ENCODE assay signal across 8 cellular contexts in the genomic region with DNA sequence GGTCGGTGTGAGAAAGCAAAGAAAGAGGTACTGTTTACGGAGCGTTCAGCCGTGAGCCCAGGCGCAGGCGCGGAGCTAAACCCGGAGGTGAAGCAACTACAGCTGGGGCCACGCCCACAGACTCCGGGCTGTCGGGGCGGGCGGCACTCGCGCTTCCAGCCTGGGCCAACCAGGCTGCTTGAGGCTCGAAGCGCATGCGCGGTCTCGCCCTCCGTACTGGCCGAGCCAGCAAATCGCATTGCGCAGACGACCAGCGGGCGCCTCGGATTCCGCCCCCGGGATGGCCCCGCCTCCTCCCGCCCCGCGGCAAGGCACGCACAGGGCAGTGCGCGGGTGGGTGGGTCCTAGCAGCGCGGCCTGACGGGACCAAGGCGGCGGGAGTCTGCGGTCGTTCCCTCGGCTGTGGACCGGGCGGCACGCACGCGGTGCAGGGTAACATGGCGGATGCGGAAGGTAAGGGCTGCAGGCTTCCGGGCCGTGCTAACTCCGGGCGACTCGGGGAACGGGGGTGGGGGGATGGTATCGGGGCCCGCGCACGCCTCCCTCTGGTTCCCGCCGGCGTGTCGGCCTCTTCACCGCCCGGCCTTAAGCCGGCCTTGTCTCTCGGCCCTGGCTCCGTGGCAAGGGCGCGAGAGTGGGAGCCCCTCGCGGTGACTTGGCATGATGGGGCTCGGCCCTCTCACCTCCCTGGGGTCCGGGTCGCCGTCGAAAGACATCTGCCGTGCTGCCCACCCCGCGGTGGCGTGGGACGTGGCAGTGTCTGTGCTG. TPM values are rescaled to one million over a fixed set of nuclear protein-coding genes. Genes with fewer than 3 reads are reported as not detected.
A peak's percentile ranks its signal among the peaks of the same experiment; 100 is the strongest.
DNase-seq lines count a peak whose midpoint lies in the region; ATAC-seq and TF ChIP-seq lines count a peak whose summit lies in the region.

DKC1 (plus strand) TSS at position 336 of the 768 bp plus-strand sequence; CDS start at position 438, 102 bp downstream.

- peak within 1 kb of the TSS; percentile 59 to 81 (median 74) for H3K4me3 ChIP-seq in BLaER1 treated with 17β-estradiol and CSF1 and Interleukin-3, amounts not matched to agents 10 nM and 100 nM
- peak within 1 kb of the TSS; percentile 65 to 73 for H3K4me3 ChIP-seq in left lung

- peak within 1 kb of the TSS; percentile 97 for H3K27ac Mint-ChIP-seq in activated CD4-positive, alpha-beta T cell treated with anti-CD3 and anti-CD28 coated beads, Interleukin-2, amount 10 ng/mL, durations not matched to agents 7 days and 5 days

- H3K4me1 ChIP-seq in BLaER1 treated with 17β-estradiol and CSF1 and Interleukin-3, amounts not matched to agents 10 nM and 100 nM: peaks cover 8 to 22% (median 18%) of the 10 kb centered on the region in 10 experiments
- no peaks in the 10 kb centered on the region for H3K4me1 ChIP-seq in left lung

- peaks cover 0 to 33% (median 25%) of the 10 kb centered on the region in 11 experiments; a peak in 14 of 22 replicates for H4K20me1 ChIP-seq in BLaER1 treated with 17β-estradiol and CSF1 and Interleukin-3, amounts not matched to agents 10 nM and 100 nM

- peaks cover 22 to 33% (median 32%) of the 10 kb centered on the region in 11 experiments for H3K36me3 ChIP-seq in BLaER1 treated with 17β-estradiol and CSF1 and Interleukin-3, amounts not matched to agents 10 nM and 100 nM
- peaks cover 0 to 24% of the 10 kb centered on the region in 2 donors for H3K36me3 ChIP-seq in left lung

- no peaks in the 10 kb centered on the region for H3K9me3 Mint-ChIP-seq in activated CD4-positive, alpha-beta T cell treated with anti-CD3 and anti-CD28 coated beads, Interleukin-2, amount 10 ng/mL, durations not matched to agents 7 days and 5 days

- peak within 1 kb of the TSS; percentile 78 to 97 (median 90) for H3K9ac ChIP-seq in BLaER1 treated with 17β-estradiol and CSF1 and Interleukin-3, amounts not matched to agents 10 nM and 100 nM

- no peaks in the 10 kb centered on the region for H3K27me3 Mint-ChIP-seq in activated CD4-positive, alpha-beta T cell treated with anti-CD3 and anti-CD28 coated beads, Interleukin-2, amount 10 ng/mL, durations not matched to agents 7 days and 5 days

- H3K4me3 Mint-ChIP-seq in activated CD4-positive, alpha-beta T cell treated with anti-CD3 and anti-CD28 coated beads, Interleukin-2, amount 10 ng/mL, durations not matched to agents 7 days and 5 days: peak within 1 kb of the TSS; percentile 85

- H3K4me1 Mint-ChIP-seq in activated CD4-positive, alpha-beta T cell treated with anti-CD3 and anti-CD28 coated beads, Interleukin-2, amount 10 ng/mL, durations not matched to agents 7 days and 5 days: peaks cover 28% of the 10 kb centered on the region

- intact Hi-C loops in left lung (cut with DNase I): no loop called here

- H3K9me3 ChIP-seq in BLaER1 treated with 17β-estradiol and CSF1 and Interleukin-3, amounts not matched to agents 10 nM and 100 nM (replicated peaks in 1 of 11): peaks cover 0 to 14% (median 0%) of the 10 kb centered on the region in 11 experiments; a peak in 1 of 22 replicates
- H3K9me3 ChIP-seq in left lung: no peaks in the 10 kb centered on the region

- no peak for TF ChIP-seq CTCF in left lung (IDR thresholded peaks at IDR 0.05)

- CTCF ChIA-PET in activated CD4-positive, alpha-beta T cell treated with anti-CD3 and anti-CD28 coated beads, Interleukin-2, amount 10 ng/mL, durations not matched to agents 7 days and 5 days (lab: Charles Lee): interaction anchor here (0.6 to 1.5 kb wide), 6 partner anchors 11 to 71 kb away, joined by 3 to 5 read pairs (median 3); no protein-coding TSS in a partner anchor

- peaks cover 22% of the 10 kb centered on the region for H3K36me3 Mint-ChIP-seq in activated CD4-positive, alpha-beta T cell treated with anti-CD3 and anti-CD28 coated beads, Interleukin-2, amount 10 ng/mL, durations not matched to agents 7 days and 5 days (ENCODE audit: low read depth)

- H3K27me3 ChIP-seq in BLaER1 treated with 17β-estradiol and CSF1 and Interleukin-3, amounts not matched to agents 10 nM and 100 nM: peaks cover 44 to 74% (median 68%) of the 10 kb centered on the region in 11 experiments
- no peaks in the 10 kb centered on the region for H3K27me3 ChIP-seq in left lung

- peak within 1 kb of the TSS; percentile 43 to 97 (median 94) for H3K27ac ChIP-seq in BLaER1 treated with 17β-estradiol and CSF1 and Interleukin-3, amounts not matched to agents 10 nM and 100 nM
- peak within 1 kb of the TSS; percentile 60 to 83 for H3K27ac ChIP-seq in left lung

- peak; percentile 92 for ATAC-seq in GM19324 (IDR thresholded peaks at IDR 0.05; ENCODE audit: low FRiP score, unreplicated experiment)
- peak; percentile 91 for ATAC-seq in HG03469 (IDR thresholded peaks at IDR 0.05; ENCODE audit: unreplicated experiment)
- peak; percentile 97 for ATAC-seq in left lung

- H3K4me2 ChIP-seq in BLaER1 treated with 17β-estradiol and CSF1 and Interleukin-3, amounts not matched to agents 10 nM and 100 nM: peak within 1 kb of the TSS; percentile 61 to 81 (median 73)

- POLR2A ChIA-PET in activated CD4-positive, alpha-beta T cell treated with anti-CD3 and anti-CD28 coated beads, Interleukin-2, amount 10 ng/mL, durations not matched to agents 7 days and 5 days (lab: Charles Lee): interaction anchor here (1.2 kb wide), 1 partner anchor 22 kb away, joined by 3 read pairs; no protein-coding TSS in a partner anchor

- peak; percentile 98 for DNase-seq in NCI-H526 treated with DMSO at 0.1 percent for 48 hours (lab: John Stamatoyannopoulos, UW)
- DNase-seq in activated CD4-positive, alpha-beta T cell treated with anti-CD3 and anti-CD28 coated beads, Interleukin-2, amount 10 ng/mL, durations not matched to agents 7 days and 5 days: peak; percentile 95
- peak; percentile 85 for DNase-seq in dedifferentiated amniotic fluid mesenchymal stem cell (ENCODE audit: extremely low spot score)
- peak; percentile 97 to 99 for DNase-seq in left lung
- peak; percentile 87 to 89 for DNase-seq in stimulated activated CD4-positive, alpha-beta T cell treated with anti-CD3 and anti-CD28 coated beads, Interleukin-2, amount 100 ng/mL, for 48 hours

RNA-seq across cellular contexts. Expression of gene DKC1, which starts in this region (rescaled TPM):
- 10 to 100 TPM; 64.7 to 69.3 TPM for total RNA-seq in activated CD4-positive, alpha-beta T cell treated with anti-CD3 and anti-CD28 coated beads, Interleukin-2, amount 10 ng/mL, durations not matched to agents 7 days and 5 days
- total RNA-seq in left lung: 10 to 100 TPM; 22.3 to 42.5 TPM

Comparison
In these comparisons a context has a peak if more than half of its experiments do, and no peak if none do; other contexts are left out.
1. Peak in every context shown above with its lines: DNase-seq, ATAC-seq, H3K4me3 ChIP-seq and H3K27ac ChIP-seq.